Comparison of ENCODE assay signal across 8 cellular contexts in genomic region chr11:10309163-10310093, GRCh38. TPM values are rescaled to one million over a fixed set of nuclear protein-coding genes. Genes with fewer than 3 reads are reported as not detected.
DNase-seq lines count a peak whose midpoint lies in the region; ATAC-seq and TF ChIP-seq lines count a peak whose summit lies in the region.

No MANE protein-coding gene starts in this region.

- peaks cover 94% of the 10 kb centered on the region for H3F3A ChIP-seq in MM.1S (ENCODE audit: insufficient read depth, low read length)

- peak overlapping the region; percentile 29 for H2AK5ac ChIP-seq in mesendoderm (ENCODE audit: low read length)

- H3K9me3 ChIP-seq in MM.1S (replicated peaks; ENCODE audit: insufficient read depth, low read length): no peaks in the 10 kb centered on the region

- peaks cover 17% of the 10 kb centered on the region for H3K36me3 ChIP-seq in MM.1S (replicated peaks; ENCODE audit: insufficient read depth, low read length)
- no peaks in the 10 kb centered on the region for H3K36me3 ChIP-seq in mesendoderm (ENCODE audit: control insufficient read depth, insufficient read depth, low read length)

- H3K4me3 ChIP-seq in AG10803 (ENCODE audit: low read length) (peak overlapping the region; percentile 100), MM.1S (ENCODE audit: low read length) (peak overlapping the region; percentile 96), mesendoderm (ENCODE audit: low read length) (no peak overlapping the region)

- H3K27me3 ChIP-seq in MM.1S (replicated peaks; ENCODE audit: insufficient read depth, low read length): no peaks in the 10 kb centered on the region
- H3K27me3 ChIP-seq in mesendoderm (ENCODE audit: insufficient read depth, low read length, poor library complexity): no peaks in the 10 kb centered on the region

- no peaks in the 10 kb centered on the region for H3K79me1 ChIP-seq in mesendoderm (ENCODE audit: low read length)

- H3K27ac ChIP-seq in MM.1S (ENCODE audit: low read length) (peak overlapping the region; percentile 97), mesendoderm (ENCODE audit: low read depth, low read length) (peak overlapping the region; percentile 66)

- no peak overlapping the region for H4K8ac ChIP-seq in mesendoderm (ENCODE audit: low read depth, low read length)

- peak overlapping the region; percentile 7 for H3K18ac ChIP-seq in mesendoderm (ENCODE audit: low read length)

- peak overlapping the region; percentile 12 for H2BK5ac ChIP-seq in mesendoderm (ENCODE audit: low read length)

- no CpG with 5 or more reads among the region's 12 CpGs for WGBS in mesendoderm (ENCODE audit: extremely low coverage, insufficient coverage, low lambda C conversion rate)

- H2AFZ ChIP-seq in MM.1S (ENCODE audit: low read length): no peak overlapping the region

- H3K56ac ChIP-seq in mesendoderm (ENCODE audit: low read length): peak overlapping the region; percentile 79

- no peak overlapping the region for H4K5ac ChIP-seq in mesendoderm (ENCODE audit: low read length)

- TF ChIP-seq CTCF in AG10803 (conservative IDR thresholded peaks at IDR 0.05; ENCODE audit: low read length) (peak; percentile 5; the same call in 1 of the 2 replicates), MM.1S (IDR thresholded peaks at IDR 0.05; ENCODE audit: low read length) (no peak)

- H3K79me2 ChIP-seq in MM.1S (ENCODE audit: low read length) (peaks cover 47% of the 10 kb centered on the region), mesendoderm (ENCODE audit: control insufficient read depth, insufficient read depth, low read length) (peaks cover 20% of the 10 kb centered on the region)

- no peak overlapping the region for H2BK15ac ChIP-seq in mesendoderm (replicated peaks; ENCODE audit: low read depth)

- peak overlapping the region; percentile 62 for H3K4ac ChIP-seq in mesendoderm (ENCODE audit: low read depth, low read length)

- ATAC-seq in GM18502 (IDR thresholded peaks at IDR 0.05; ENCODE audit: poor library complexity, unreplicated experiment) (no peak), GM19455 (IDR thresholded peaks at IDR 0.05; ENCODE audit: unreplicated experiment) (no peak), HG03442 (IDR thresholded peaks at IDR 0.05; ENCODE audit: unreplicated experiment) (no peak)

- H3K23ac ChIP-seq in mesendoderm (ENCODE audit: low read length): no peak overlapping the region

- H2BK120ac ChIP-seq in mesendoderm (ENCODE audit: low read depth, low read length): no peak overlapping the region

- H3K9me2 ChIP-seq in MM.1S (replicated peaks; ENCODE audit: insufficient read depth, low read length): no peaks in the 10 kb centered on the region

- H4K20me1 ChIP-seq in MM.1S (ENCODE audit: insufficient read depth, low read length): 0 out of 2 replicates have a peak, but pooled peaks cover 7% of the 10 kb centered on the region

- peak; percentile 99 for DNase-seq in AG10803 (ENCODE audit: low read depth)
- peak; percentile 68 for DNase-seq in MM.1S
- peak; percentile 79 for DNase-seq in cerebellar cortex (ENCODE audit: low spot score)
- DNase-seq in mesendoderm: peak; percentile 97
- no peak for DNase-seq in NOMO-1 treated with dmso at 0.1 percent for 144 hours (lab: John Stamatoyannopoulos, UW; ENCODE audit: unreplicated experiment)

- H3K9ac ChIP-seq in MM.1S (ENCODE audit: low read length) (peak overlapping the region; percentile 97), mesendoderm (ENCODE audit: low read length) (peak overlapping the region; percentile 28)

- H3K4me2 ChIP-seq in MM.1S (ENCODE audit: low read depth, low read length): peak overlapping the region; percentile 95
- no peak overlapping the region for H3K4me2 ChIP-seq in mesendoderm (ENCODE audit: low read length)

- H3K4me1 ChIP-seq in MM.1S (ENCODE audit: low read length) (peaks cover 41% of the 10 kb centered on the region), mesendoderm (ENCODE audit: control insufficient read depth, low read depth, low read length) (peaks cover 13% of the 10 kb centered on the region)

RNA-seq across cellular contexts. Expression of gene ADM, which starts 4.6 kb away (rescaled TPM):
- polyA plus RNA-seq in mesendoderm (2013, experiment 1 of 2): 12.6 TPM
- 15.2 TPM for polyA plus RNA-seq in mesendoderm (2013, experiment 2 of 2)

RNA-seq across cellular contexts. Expression of gene SBF2, which starts 15.4 kb away (rescaled TPM):
- 14.5 TPM for polyA plus RNA-seq in mesendoderm (2013, experiment 1 of 2)
- 15.3 TPM for polyA plus RNA-seq in mesendoderm (2013, experiment 2 of 2)
